ENCODE assay signal across 1 cellular context in the genomic region with DNA sequence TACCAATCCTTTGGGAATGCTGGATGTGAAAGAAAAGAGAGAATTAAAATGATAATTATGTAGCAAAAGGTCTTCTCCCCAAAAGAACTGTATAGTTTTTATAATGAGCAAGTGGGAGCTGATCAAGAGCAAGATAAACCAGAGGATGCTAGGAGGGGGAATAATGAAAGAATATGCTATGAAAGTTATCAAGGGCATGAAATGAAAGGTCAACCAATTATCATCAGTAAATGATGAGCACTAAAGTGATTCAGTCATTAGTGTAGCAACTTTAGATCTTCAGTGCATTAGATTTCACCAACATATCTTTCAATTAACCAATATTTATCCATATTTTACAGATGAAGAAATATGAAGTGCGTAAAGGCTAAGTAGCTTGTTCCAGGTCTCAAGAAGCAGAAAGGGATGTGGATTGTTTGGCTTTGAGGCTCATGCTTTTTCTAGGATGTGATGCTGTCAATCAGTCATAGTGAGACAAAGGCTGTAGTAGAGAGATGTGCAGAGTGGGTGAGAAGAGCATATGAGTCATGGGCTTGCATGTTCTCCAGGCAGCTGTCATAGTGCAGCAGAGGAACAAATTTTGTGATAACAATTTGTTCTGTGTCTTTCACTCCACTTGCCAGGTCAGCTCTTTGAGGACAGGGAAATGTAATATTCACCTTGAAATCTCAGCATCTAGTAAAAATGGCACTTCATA.
TF ChIP-seq lines count a peak whose summit lies in the region.

No MANE protein-coding gene starts in this region.

TF ChIP-seq in HepG2, 621 proteins besides CTCF, POLR2A, EP300 and RAD21:
- no peak for TF ChIP-seq ZNF550 (CRISPR knock-in tag; IDR thresholded peaks at IDR 0.05; ENCODE audit: borderline replicate concordance)
- TF ChIP-seq, protein P1, sequence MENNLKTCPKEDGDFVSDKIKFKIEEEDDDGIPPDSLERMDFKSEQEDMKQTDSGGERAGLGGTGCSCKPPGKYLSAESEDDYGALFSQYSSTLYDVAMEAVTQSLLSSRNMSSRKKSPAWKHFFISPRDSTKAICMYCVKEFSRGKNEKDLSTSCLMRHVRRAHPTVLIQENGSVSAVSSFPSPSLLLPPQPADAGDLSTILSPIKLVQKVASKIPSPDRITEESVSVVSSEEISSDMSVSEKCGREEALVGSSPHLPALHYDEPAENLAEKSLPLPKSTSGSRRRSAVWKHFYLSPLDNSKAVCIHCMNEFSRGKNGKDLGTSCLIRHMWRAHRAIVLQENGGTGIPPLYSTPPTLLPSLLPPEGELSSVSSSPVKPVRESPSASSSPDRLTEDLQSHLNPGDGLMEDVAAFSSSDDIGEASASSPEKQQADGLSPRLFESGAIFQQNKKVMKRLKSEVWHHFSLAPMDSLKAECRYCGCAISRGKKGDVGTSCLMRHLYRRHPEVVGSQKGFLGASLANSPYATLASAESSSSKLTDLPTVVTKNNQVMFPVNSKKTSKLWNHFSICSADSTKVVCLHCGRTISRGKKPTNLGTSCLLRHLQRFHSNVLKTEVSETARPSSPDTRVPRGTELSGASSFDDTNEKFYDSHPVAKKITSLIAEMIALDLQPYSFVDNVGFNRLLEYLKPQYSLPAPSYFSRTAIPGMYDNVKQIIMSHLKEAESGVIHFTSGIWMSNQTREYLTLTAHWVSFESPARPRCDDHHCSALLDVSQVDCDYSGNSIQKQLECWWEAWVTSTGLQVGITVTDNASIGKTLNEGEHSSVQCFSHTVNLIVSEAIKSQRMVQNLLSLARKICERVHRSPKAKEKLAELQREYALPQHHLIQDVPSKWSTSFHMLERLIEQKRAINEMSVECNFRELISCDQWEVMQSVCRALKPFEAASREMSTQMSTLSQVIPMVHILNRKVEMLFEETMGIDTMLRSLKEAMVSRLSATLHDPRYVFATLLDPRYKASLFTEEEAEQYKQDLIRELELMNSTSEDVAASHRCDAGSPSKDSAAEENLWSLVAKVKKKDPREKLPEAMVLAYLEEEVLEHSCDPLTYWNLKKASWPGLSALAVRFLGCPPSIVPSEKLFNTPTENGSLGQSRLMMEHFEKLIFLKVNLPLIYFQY (CRISPR knock-in tag; IDR thresholded peaks at IDR 0.05; ENCODE audit: borderline replicate concordance) = no peak
- TF ChIP-seq, protein P2, sequence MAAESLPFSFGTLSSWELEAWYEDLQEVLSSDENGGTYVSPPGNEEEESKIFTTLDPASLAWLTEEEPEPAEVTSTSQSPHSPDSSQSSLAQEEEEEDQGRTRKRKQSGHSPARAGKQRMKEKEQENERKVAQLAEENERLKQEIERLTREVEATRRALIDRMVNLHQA (CRISPR knock-in tag; IDR thresholded peaks at IDR 0.05) = no peak
- TF ChIP-seq ZNF296 (CRISPR knock-in tag; conservative IDR thresholded peaks at IDR 0.05) = no peak
- TF ChIP-seq EED (CRISPR knock-in tag; IDR thresholded peaks at IDR 0.05) = no peak
- no peak for TF ChIP-seq ZNF451 (CRISPR knock-in tag; IDR thresholded peaks at IDR 0.05)
- no peak for TF ChIP-seq MAFK (conservative IDR thresholded peaks at IDR 0.05 in 1 of 2, IDR thresholded peaks at IDR 0.05 in 1 of 2; ENCODE audit: low read length in 2 of 2)
- TF ChIP-seq CHCHD3 (CRISPR knock-in tag; IDR thresholded peaks at IDR 0.05) = no peak
- no peak for TF ChIP-seq KDM1A (CRISPR knock-in tag; IDR thresholded peaks at IDR 0.05)
- no peak for TF ChIP-seq NFKB2 (CRISPR knock-in tag; IDR thresholded peaks at IDR 0.05; ENCODE audit: borderline replicate concordance)
- no peak for TF ChIP-seq ZNF549 (CRISPR knock-in tag; IDR thresholded peaks at IDR 0.05)
- no peak for TF ChIP-seq BHLHE40 (IDR thresholded peaks at IDR 0.05; ENCODE audit: low read length)
- no peak for TF ChIP-seq ZNF260 (CRISPR knock-in tag; IDR thresholded peaks at IDR 0.05; ENCODE audit: borderline replicate concordance, low read depth)
- TF ChIP-seq GPN1 (CRISPR knock-in tag; IDR thresholded peaks at IDR 0.05; ENCODE audit: borderline replicate concordance) = no peak
- no peak for TF ChIP-seq SAP130 (CRISPR knock-in tag; IDR thresholded peaks at IDR 0.05; ENCODE audit: low read depth)
- TF ChIP-seq ZNF660 (CRISPR knock-in tag; IDR thresholded peaks at IDR 0.05; ENCODE audit: borderline replicate concordance, low read depth) = no peak
- no peak for TF ChIP-seq CC2D1A (CRISPR knock-in tag; IDR thresholded peaks at IDR 0.05)
- TF ChIP-seq GABPB1 (CRISPR knock-in tag; IDR thresholded peaks at IDR 0.05) = no peak
- TF ChIP-seq ZNF230 (CRISPR knock-in tag; IDR thresholded peaks at IDR 0.05) = no peak
